In genomic region chr17:48441231-48441711, GRCh38 we compare ENCODE assay signal across 1 cellular context.
TF ChIP-seq lines count a peak whose summit lies in the region.

No MANE protein-coding gene starts in this region.

TF ChIP-seq in GM23338, 12 proteins besides CTCF, POLR2A, EP300 and RAD21:
- TF ChIP-seq ZNF462 (CRISPR knock-in tag; IDR thresholded peaks at IDR 0.05), result no peak
- TF ChIP-seq POLR2AphosphoS5 (IDR thresholded peaks at IDR 0.05; ENCODE audit: low read depth), result no peak
- no peak for TF ChIP-seq ZNF331 (CRISPR knock-in tag; IDR thresholded peaks at IDR 0.05; ENCODE audit: low read depth)
- TF ChIP-seq STAT1 (IDR thresholded peaks at IDR 0.05; ENCODE audit: unreplicated experiment), result no peak
- TF ChIP-seq EZH2 (IDR thresholded peaks at IDR 0.05; ENCODE audit: low read depth, unreplicated experiment), result no peak
- TF ChIP-seq ETS1 (IDR thresholded peaks at IDR 0.05), result no peak
- no peak for TF ChIP-seq REST (IDR thresholded peaks at IDR 0.05; ENCODE audit: unreplicated experiment)
- TF ChIP-seq ZNF114 (CRISPR knock-in tag; IDR thresholded peaks at IDR 0.05), result no peak
- no peak for TF ChIP-seq NANOG (IDR thresholded peaks at IDR 0.05; ENCODE audit: borderline replicate concordance)
